ENCODE assay signal across 8 cellular contexts in the genomic region with DNA sequence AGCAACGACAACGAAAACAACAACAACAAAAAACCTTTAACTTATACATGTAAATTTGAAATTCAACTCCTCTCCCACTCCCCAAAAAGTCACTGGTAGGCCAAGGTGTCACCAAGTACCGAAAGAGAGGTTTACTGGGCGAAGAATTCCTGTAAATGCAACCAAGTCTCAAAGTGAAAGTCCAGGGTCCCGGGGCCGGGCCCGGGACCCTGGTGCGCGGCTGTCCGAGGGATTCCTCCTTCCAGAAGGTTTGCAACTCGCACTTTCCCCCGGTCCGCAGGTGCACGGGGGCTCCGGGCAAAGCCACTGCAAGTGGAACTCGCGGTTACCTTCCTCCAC. TPM values are rescaled to one million over a fixed set of nuclear protein-coding genes. Genes with fewer than 3 reads are reported as not detected.
DNase-seq lines count a peak whose midpoint lies in the region; ATAC-seq and TF ChIP-seq lines count a peak whose summit lies in the region.

No MANE protein-coding gene starts in this region.

- intact Hi-C loops in lower lobe of right lung (cut with DNase I) = loop anchor here (10.0 kb wide), 1 partner anchor 101 kb away; no protein-coding TSS in a partner anchor
- intact Hi-C loops in posterior vena cava (cut with DNase I) = loop anchor here (10.0 kb wide), 2 partner anchors 71 to 101 kb away; no protein-coding TSS in a partner anchor

- peak overlapping the region; percentile 80 for H3K4me3 ChIP-seq in astrocyte of the cerebellum (ENCODE audit: low read depth, low read length)
- peak overlapping the region; percentile 84 for H3K4me3 ChIP-seq in lower lobe of right lung
- H3K4me3 ChIP-seq in upper lobe of left lung = peak overlapping the region; percentile 76 to 94 (median 85)

- H3K4me3 Mint-ChIP-seq in activated naive CD4-positive, alpha-beta T cell treated with anti-CD3 and anti-CD28 coated beads, Interleukin-2, amount 50 U/mL, for 24 hours = peak overlapping the region; percentile 95

- TF ChIP-seq EP300 in upper lobe of left lung (IDR thresholded peaks at IDR 0.05) = no peak

- peak in 1 of 4 donors; percentile 3 for TF ChIP-seq POLR2A in upper lobe of left lung (IDR thresholded peaks at IDR 0.05)

- TF ChIP-seq CTCF in astrocyte of the cerebellum (IDR thresholded peaks at IDR 0.05; ENCODE audit: low read depth, low read length, missing control alignments) (no peak), lower lobe of right lung (IDR thresholded peaks at IDR 0.05) (no peak), upper lobe of left lung (IDR thresholded peaks at IDR 0.05) (no peak), GM13977 (IDR thresholded peaks at IDR 0.05; ENCODE audit: extremely low read depth, insufficient read depth, missing control alignments) (no peak)

- H3K27me3 ChIP-seq in lower lobe of right lung (ENCODE audit: low read depth) = no peaks in the 10 kb centered on the region
- no peaks in the 10 kb centered on the region for H3K27me3 ChIP-seq in upper lobe of left lung

- H3K36me3 Mint-ChIP-seq in activated naive CD4-positive, alpha-beta T cell treated with anti-CD3 and anti-CD28 coated beads, Interleukin-2, amount 50 U/mL, for 24 hours = no peaks in the 10 kb centered on the region

- 0% methylated on average over 14 to 17 of the region's 17 CpGs for WGBS in upper lobe of left lung, 2 donors

- peaks cover 52% of the 10 kb centered on the region for H3K4me1 Mint-ChIP-seq in activated naive CD4-positive, alpha-beta T cell treated with anti-CD3 and anti-CD28 coated beads, Interleukin-2, amount 50 U/mL, for 24 hours

- no peak for DNase-seq in activated naive CD4-positive, alpha-beta T cell treated with anti-CD3 and anti-CD28 coated beads, Interleukin-2, amount 50 U/mL, for 16 hours
- no peak for DNase-seq in astrocyte of the cerebellum (ENCODE audit: low read depth)
- DNase-seq in lower lobe of right lung = no peak
- no peak for DNase-seq in upper lobe of left lung
- DNase-seq in posterior vena cava (ENCODE audit: low spot score) = no peak
- DNase-seq in GM13977 (ENCODE audit: low spot score) = no peak
- DNase-seq in HCEC 1CT = no peak

- H3K36me3 ChIP-seq in lower lobe of right lung (no peaks in the 10 kb centered on the region), upper lobe of left lung (no peaks in the 10 kb centered on the region)

- in situ Hi-C loops in astrocyte of the cerebellum (cut with HindIII; ENCODE audit: low sequenced_read_pairs) (no loop called here), GM13977 (cut with MboI; ENCODE audit: low pct_unique_long_range_greater_than_20kb, low sequenced_read_pairs, unreplicated experiment) (no loop called here)

- ATAC-seq in lower lobe of right lung (no peak), upper lobe of left lung (ENCODE audit: low FRiP score in 2 of 2) (no peak)

- H3K27me3 Mint-ChIP-seq in activated naive CD4-positive, alpha-beta T cell treated with anti-CD3 and anti-CD28 coated beads, Interleukin-2, amount 50 U/mL, for 24 hours = no peaks in the 10 kb centered on the region

- peaks cover 56% of the 10 kb centered on the region for H3K4me1 ChIP-seq in lower lobe of right lung
- peaks cover 37 to 57% (median 42%) of the 10 kb centered on the region in 4 donors for H3K4me1 ChIP-seq in upper lobe of left lung

- H3K9me3 ChIP-seq in lower lobe of right lung (no peaks in the 10 kb centered on the region), upper lobe of left lung (no peaks in the 10 kb centered on the region)

- no peaks in the 10 kb centered on the region for H3K9me3 Mint-ChIP-seq in activated naive CD4-positive, alpha-beta T cell treated with anti-CD3 and anti-CD28 coated beads, Interleukin-2, amount 50 U/mL, for 24 hours

- peak overlapping the region; percentile 97 for H3K27ac Mint-ChIP-seq in activated naive CD4-positive, alpha-beta T cell treated with anti-CD3 and anti-CD28 coated beads, Interleukin-2, amount 50 U/mL, for 24 hours

- peak overlapping the region; percentile 96 for H3K27ac ChIP-seq in lower lobe of right lung
- H3K27ac ChIP-seq in upper lobe of left lung = peak overlapping the region; percentile 97 to 99 (median 98)

RNA-seq across cellular contexts. Expression of gene STK24, which starts 1.1 kb away (rescaled TPM):
- total RNA-seq in lower lobe of right lung (94.5 TPM), upper lobe of left lung (10 to 100 TPM; 51.3 to 89.8 (median 78.6) TPM), posterior vena cava (10 to 100 TPM; 57.3 to 62.6 TPM)
